8 cellular contexts compared by ENCODE assay signal in genomic region chr17:28317965-28318758, GRCh38. TPM values are rescaled to one million over a fixed set of nuclear protein-coding genes. Genes with fewer than 3 reads are reported as not detected.
DNase-seq lines count a peak whose midpoint lies in the region; ATAC-seq and TF ChIP-seq lines count a peak whose summit lies in the region.

No MANE protein-coding gene starts in this region.

- WGBS in esophagus, 2 donors = 15 to 18% methylated on average over 40 of the region's 40 CpGs
- 8 to 12% (median 11%) methylated on average over 40 of the region's 40 CpGs for WGBS in ovary, 3 donors

- H3K4me3 ChIP-seq in GM12875 (ENCODE audit: low read depth, low read length) (peak overlapping the region; percentile 96), H7 (ENCODE audit: insufficient read depth, low read depth, low read length) (peak overlapping the region; percentile 92), Panc1 (ENCODE audit: low read depth in 2 of 2, low read length in 2 of 2) (peak overlapping the region; percentile 79 to 95), esophagus (ENCODE audit: low read depth in 1 of 2, low read length in 2 of 2) (peak overlapping the region; percentile 44 to 57), ovary (peak overlapping the region; percentile 50)

- TF ChIP-seq EP300 in ovary (IDR thresholded peaks at IDR 0.05) = no peak

- intact Hi-C loops in Panc1 (cut with micrococcal nuclease; ENCODE audit: unreplicated experiment) (no loop called here), ovary (cut with DNase I) (no loop called here)

- no peak for TF ChIP-seq POLR2A in ovary (IDR thresholded peaks at IDR 0.05)

- no peaks in the 10 kb centered on the region for H3K9me3 ChIP-seq in Panc1 (ENCODE audit: control insufficient read depth, insufficient read depth, low read depth, low read length)
- H3K9me3 ChIP-seq in esophagus (ENCODE audit: control insufficient read depth in 2 of 2, insufficient read depth in 1 of 2, low read depth in 1 of 2, low read length in 1 of 2) = no peaks in the 10 kb centered on the region
- H3K9me3 ChIP-seq in ovary = no peaks in the 10 kb centered on the region

- peak; percentile 33 for ATAC-seq in Panc1

- H3K27me3 ChIP-seq in H7 (ENCODE audit: control insufficient read depth, insufficient read depth, low read length) (peaks cover 3% of the 10 kb centered on the region), Panc1 (ENCODE audit: control insufficient read depth, insufficient read depth, low read length) (no peaks in the 10 kb centered on the region), esophagus (ENCODE audit: control insufficient read depth in 1 of 2, insufficient read depth in 2 of 2, low read length in 2 of 2) (no peaks in the 10 kb centered on the region), ovary (no peaks in the 10 kb centered on the region)

- POLR2A ChIA-PET in Panc1 (lab: Charles Lee) = interaction anchor here (2.1 kb wide), 1 partner anchor 17 kb away, joined by 8 read pairs; the partner anchor contains the start of genes IFT20 and TNFAIP1

- H3K27ac ChIP-seq in Panc1 (ENCODE audit: low read length) = peak overlapping the region; percentile 82
- no peak overlapping the region for H3K27ac ChIP-seq in esophagus (ENCODE audit: low read depth in 2 of 2, low read length in 1 of 2)
- peak overlapping the region in 1 of 2 donors; percentile 16 for H3K27ac ChIP-seq in ovary

- BruUV-seq in Panc1 (replicated peaks; lab: Mats Ljungman, UMichigan) = no TSS peak

- in situ Hi-C loops in Panc1 (cut with HindIII; ENCODE audit: low pct_unique_long_range_greater_than_20kb, low sequenced_read_pairs) = no loop called here

- TF ChIP-seq CTCF in GM12875 (IDR thresholded peaks at IDR 0.05; ENCODE audit: borderline replicate concordance, insufficient read depth, low read depth, low read length) (no peak), Panc1 (IDR thresholded peaks at IDR 0.05) (no peak), ovary (IDR thresholded peaks at IDR 0.05) (no peak)

- H3K36me3 ChIP-seq in H7 (replicated peaks; ENCODE audit: control insufficient read depth, insufficient read depth, low read length) (peaks cover 2% of the 10 kb centered on the region; the same call in 1 of the 2 replicates), Panc1 (ENCODE audit: control insufficient read depth, insufficient read depth, low read length) (no peaks in the 10 kb centered on the region), esophagus (ENCODE audit: control insufficient read depth in 2 of 2, insufficient read depth in 2 of 2, low read length in 1 of 2) (no peaks in the 10 kb centered on the region), ovary (no peaks in the 10 kb centered on the region)

- CTCF ChIA-PET in Panc1 (lab: Charles Lee) = no interaction called here

- H3K4me1 ChIP-seq in Panc1 (ENCODE audit: control insufficient read depth, insufficient read depth, low read length) (peaks cover 23% of the 10 kb centered on the region), esophagus (ENCODE audit: control insufficient read depth in 2 of 2, insufficient read depth in 2 of 2, low read length in 1 of 2) (peaks cover 4 to 6% of the 10 kb centered on the region in 2 donors), ovary (ENCODE audit: insufficient read depth) (peaks cover 6% of the 10 kb centered on the region)

- DNase-seq in H7 (peak; percentile 74), Panc1 (ENCODE audit: low read depth, low spot score) (no peak), ovary (peak in 1 of 5 donors; percentile 41), globus pallidus (ENCODE audit: low spot score) (no peak), NCI-H510A (lab: John Stamatoyannopoulos, UW) (no peak)
- DNase-seq in stimulated activated CD4-positive, alpha-beta T cell treated with anti-CD3 and anti-CD28 coated beads, Interleukin-1b, Interleukin-23, amount 100 ng/mL, for 48 hours = no peak

RNA-seq across cellular contexts. Expression of gene TMEM97, which starts 0.8 kb away (rescaled TPM):
- 86.4 and 90.4 TPM in 2 replicates for total RNA-seq in H7 (2014; rRNA removed; shearing (Covaris generic))
- 78.7 TPM for total RNA-seq in Panc1 (2021; ENCODE audit: unreplicated experiment)
- 38.4 TPM for polyA plus RNA-seq in Panc1 (2012; ENCODE audit: insufficient read length)
- 1 to 10 TPM; 7.4 to 8.9 TPM for polyA plus RNA-seq in esophagus
- 10 to 100 TPM; 18.7 to 74.4 (median 26.0) TPM for total RNA-seq in ovary
- polyA plus RNA-seq in ovary = 10 to 100 TPM; 20.3 to 93.0 TPM

RNA-seq across cellular contexts. Expression of gene IFT20, which starts 17.1 kb away (rescaled TPM):
- total RNA-seq in H7 (2014; rRNA removed; shearing (Covaris generic)) = 13.7 and 19.0 TPM in 2 replicates
- total RNA-seq in Panc1 (2021; ENCODE audit: unreplicated experiment) (25.4 TPM), ovary (10 to 100 TPM; 20.2 to 49.2 (median 24.3) TPM)
- 22.1 TPM for polyA plus RNA-seq in Panc1 (2012; ENCODE audit: insufficient read length)
- polyA plus RNA-seq in esophagus (10 to 100 TPM; 23.3 to 35.7 TPM), ovary (10 to 100 TPM; 39.4 to 44.3 TPM)

RNA-seq across cellular contexts. Expression of gene TNFAIP1, which starts 17.4 kb away (rescaled TPM):
- total RNA-seq in H7 (2014; rRNA removed; shearing (Covaris generic)) = 19.3 and 21.3 TPM in 2 replicates
- total RNA-seq in Panc1 (2021; ENCODE audit: unreplicated experiment) (55.8 TPM), ovary (10 to 100 TPM; 13.5 to 36.3 (median 31.5) TPM)
- 63.6 TPM for polyA plus RNA-seq in Panc1 (2012; ENCODE audit: insufficient read length)
- polyA plus RNA-seq in esophagus (10 to 100 TPM in 1 of 2 donors, 1 to 10 TPM in 1; 9.7 to 22.6 TPM), ovary (10 to 100 TPM; 13.4 to 37.9 TPM)

RNA-seq across cellular contexts. Expression of gene POLDIP2, which starts 39.2 kb away (rescaled TPM):
- total RNA-seq in H7 (2014; rRNA removed; shearing (Covaris generic)) = 115 and 130 TPM in 2 replicates
- 175 TPM for total RNA-seq in Panc1 (2021; ENCODE audit: unreplicated experiment)
- polyA plus RNA-seq in Panc1 (2012; ENCODE audit: insufficient read length) = 163 TPM
- 10 to 100 TPM; 29.8 to 69.3 TPM for polyA plus RNA-seq in esophagus
- 10 to 100 TPM; 37.4 to 82.6 (median 59.6) TPM for total RNA-seq in ovary
- polyA plus RNA-seq in ovary = 100 to 1,000 TPM in 1 of 2 donors, 10 to 100 TPM in 1; 43.4 to 110 TPM

RNA-seq across cellular contexts. Expression of gene SEBOX, which starts 46.8 kb away (rescaled TPM):
- not detected in 2 replicates for total RNA-seq in H7 (2014; rRNA removed; shearing (Covaris generic))
- not detected for total RNA-seq in Panc1 (2021; ENCODE audit: unreplicated experiment)
- polyA plus RNA-seq in Panc1 (2012; ENCODE audit: insufficient read length) = not detected
- not detected for polyA plus RNA-seq in esophagus
- total RNA-seq in ovary = not detected
- not detected for polyA plus RNA-seq in ovary
